Comparison of ENCODE assay signal across 8 cellular contexts in the genomic region with DNA sequence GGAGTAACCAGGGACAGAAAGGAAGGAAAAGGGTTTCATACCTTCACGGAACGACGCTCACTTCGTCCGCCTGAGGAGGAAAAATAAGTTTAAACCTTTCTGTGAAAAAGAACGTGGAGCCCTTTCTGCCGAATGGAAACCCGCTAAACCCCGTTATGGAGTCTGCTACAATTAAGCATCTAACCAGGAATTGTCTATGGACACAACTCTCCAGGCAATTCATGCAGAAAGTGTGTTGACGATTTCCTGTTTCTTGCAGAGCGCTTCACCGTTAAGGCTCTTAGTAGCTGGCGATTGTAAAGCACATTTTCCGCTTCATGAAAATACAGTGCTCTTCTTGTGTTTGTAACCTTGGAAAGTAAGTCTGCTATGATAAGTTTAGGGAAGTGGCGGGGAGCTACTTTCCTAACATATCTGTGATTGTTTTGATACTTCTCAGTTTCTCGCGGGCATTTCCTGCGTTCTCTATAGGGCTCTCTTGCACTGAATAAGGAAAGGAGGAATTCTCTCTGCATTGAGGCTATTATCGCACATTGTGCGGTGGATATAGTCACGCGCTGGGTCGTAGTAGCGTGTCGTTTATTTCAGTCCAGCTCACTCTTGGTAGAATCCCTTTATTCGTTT. TPM values are rescaled to one million over a fixed set of nuclear protein-coding genes. Genes with fewer than 3 reads are reported as not detected.
A peak's percentile ranks its signal among the peaks of the same experiment; 100 is the strongest.
DNase-seq lines count a peak whose midpoint lies in the region; ATAC-seq and TF ChIP-seq lines count a peak whose summit lies in the region.

No MANE protein-coding gene starts in this region.

- ATAC-seq in GM18907 (IDR thresholded peaks at IDR 0.05; ENCODE audit: unreplicated experiment) (peak; percentile 1), lower lobe of right lung (peak in 1 of 2 donors; percentile 1), HG03280 (IDR thresholded peaks at IDR 0.05; ENCODE audit: unreplicated experiment) (no peak)

- CTCF ChIA-PET in AG04450 (lab: Charles Lee): interaction anchor here (1.0 kb wide), 1 partner anchor 14 kb away, joined by 4 read pairs; no protein-coding TSS in a partner anchor

- H3K4me1 ChIP-seq in lower lobe of right lung: peaks cover 54% of the 10 kb centered on the region

- H3K27ac ChIP-seq in AG04450 (ENCODE audit: low read depth, low read length): peak overlapping the region; percentile 82
- H3K27ac ChIP-seq in lower lobe of right lung: peak overlapping the region; percentile 98

- POLR2A ChIA-PET in AG04450 (lab: Yijun Ruan, JAX): no interaction called here

- intact Hi-C loops in lower lobe of right lung (cut with DNase I): no loop called here

- no peak for TF ChIP-seq CTCF in AG04450 (IDR thresholded peaks at IDR 0.05; ENCODE audit: low read depth, low read length)
- no peak for TF ChIP-seq CTCF in lower lobe of right lung (IDR thresholded peaks at IDR 0.05)

- H3K4me3 ChIP-seq in AG04450 (ENCODE audit: low read depth, low read length) (peak overlapping the region; percentile 94), lower lobe of right lung (peak overlapping the region; percentile 99)

- H3K36me3 ChIP-seq in lower lobe of right lung: peaks cover 44% of the 10 kb centered on the region

- H3K27me3 ChIP-seq in AG04450 (ENCODE audit: control insufficient read depth, insufficient read depth, low read length) (no peaks in the 10 kb centered on the region), lower lobe of right lung (ENCODE audit: low read depth) (no peaks in the 10 kb centered on the region)

- H3K9me3 ChIP-seq in AG04450 (ENCODE audit: control insufficient read depth, insufficient read depth, low read length): no peaks in the 10 kb centered on the region
- no peaks in the 10 kb centered on the region for H3K9me3 ChIP-seq in lower lobe of right lung

- DNase-seq in AG04450 (ENCODE audit: low read depth, low spot score): no peak
- DNase-seq in LHCN-M2 (ENCODE audit: low read depth): peak; percentile 11
- DNase-seq in cerebellum (ENCODE audit: low spot score): peak; percentile 19
- DNase-seq in lower lobe of right lung: no peak
- no peak for DNase-seq in stimulated activated CD4-positive, alpha-beta T cell treated with anti-CD3 and anti-CD28 coated beads, Interleukin-4, amount 100 ng/mL, for 24 hours
- no peak for DNase-seq in NCI-H1048 (lab: John Stamatoyannopoulos, UW)

RNA-seq across cellular contexts. Expression of gene PPP4R3B, which starts 0.7 kb away (rescaled TPM):
- polyA plus RNA-seq in AG04450 (2011; rRNA removed): 29.2 and 38.3 TPM in 2 replicates
- 18.8 and 34.7 TPM in 2 replicates for polyA minus RNA-seq in AG04450 (2011; rRNA and poly(A)+ RNA removed)
- total RNA-seq in LHCN-M2 (2014; rRNA removed) (36.8 and 42.7 TPM in 2 replicates), cerebellum (95.8 TPM), lower lobe of right lung (66.3 TPM)
- polyA plus RNA-seq in LHCN-M2 (2012): 12.5 TPM

Comparison
In these comparisons a context has a peak if more than half of its experiments do, and no peak if none do; other contexts are left out.
1. DNase-seq: peak in LHCN-M2 (single experiment) and cerebellum (single experiment); none in AG04450 (single experiment), lower lobe of right lung (single experiment), stimulated activated CD4-positive, alpha-beta T cell treated with anti-CD3 and anti-CD28 coated beads, Interleukin-4, amount 100 ng/mL, for 24 hours (single experiment) and NCI-H1048 (single experiment).